ENCODE assay signal across 24 cellular contexts in genomic region chr19:16820056-16820455, GRCh38. TPM values are rescaled to one million over a fixed set of nuclear protein-coding genes. Genes with fewer than 3 reads are reported as not detected.
A peak's percentile ranks its signal among the peaks of the same experiment; 100 is the strongest.
DNase-seq lines count a peak whose midpoint lies in the region; FAIRE-seq and TF ChIP-seq lines count a peak whose summit lies in the region.
"Had no signal": no experiment of that assay in that cellular context is flagged by ENCODE, and none has a peak within 500 bp of the region (broad histone marks: within the 10 kb centered on the region; RNA-seq: fewer than 3 reads in every experiment).

No MANE protein-coding gene starts in this region.

- no peaks in the 10 kb centered on the region for H3K9me2 ChIP-seq in PC-9 (ENCODE audit: insufficient read depth)

- no peaks in the 10 kb centered on the region for H4K20me1 ChIP-seq in PC-9 (ENCODE audit: insufficient read depth)
- H4K20me1 ChIP-seq: BLaER1 treated with 17β-estradiol and CSF1 and Interleukin-3, amounts not matched to agents 10 nM and 100 nM had no signal

- H3K79me2 ChIP-seq in PC-9 (ENCODE audit: low read depth): no peaks in the 10 kb centered on the region

- POLR2A ChIA-PET in PC-9 (lab: Charles Lee; ENCODE audit: unreplicated experiment): no interaction called here

- H3K27ac Mint-ChIP-seq in type B pancreatic cell: peak overlapping the region; percentile 78
- H3K27ac Mint-ChIP-seq: CD14-positive monocyte; CD4-positive, alpha-beta T cell had no signal

- no peak for TF ChIP-seq CTCF in PC-9 (conservative IDR thresholded peaks at IDR 0.05)
- TF ChIP-seq CTCF in type B pancreatic cell (conservative IDR thresholded peaks at IDR 0.05): no peak

- H2AFZ ChIP-seq in PC-9: no peak overlapping the region

- no peaks in the 10 kb centered on the region for H3K27me3 ChIP-seq in PC-9 (ENCODE audit: insufficient read depth, low read depth)
- H3K27me3 ChIP-seq: BE2C; BLaER1 treated with 17β-estradiol and CSF1 and Interleukin-3, amounts not matched to agents 10 nM and 100 nM had no signal

- H3K36me3 ChIP-seq in PC-9 (ENCODE audit: low read depth): no peaks in the 10 kb centered on the region
- H3K36me3 ChIP-seq: BE2C; BLaER1 treated with 17β-estradiol and CSF1 and Interleukin-3, amounts not matched to agents 10 nM and 100 nM had no signal

- no peaks in the 10 kb centered on the region for H3K9me3 Mint-ChIP-seq in type B pancreatic cell
- H3K9me3 Mint-ChIP-seq: CD4-positive, alpha-beta T cell; CD8-positive, alpha-beta memory T cell had no signal

- no peak for FAIRE-seq in H54 (lab: Jason Lieb, UNC)
- FAIRE-seq: A549, GM12891, GM18507 had no signal

- peaks cover 1% of the 10 kb centered on the region for H3K4me1 Mint-ChIP-seq in type B pancreatic cell (ENCODE audit: unreplicated experiment)

- peaks cover 33% of the 10 kb centered on the region for H3F3A ChIP-seq in PC-9 (ENCODE audit: insufficient read depth, low read depth)

- no peak for TF ChIP-seq POLR2A in H54 (IDR thresholded peaks at IDR 0.05; ENCODE audit: low read depth, low read length)

- no peaks in the 10 kb centered on the region for H3K36me3 Mint-ChIP-seq in type B pancreatic cell
- H3K36me3 Mint-ChIP-seq: CD14-positive monocyte; CD8-positive, alpha-beta memory T cell had no signal

- DNase-seq in COLO829 (ENCODE audit: low spot score) (peak; percentile 12), PC-9 (no peak), epithelial cell of prostate (ENCODE audit: low read depth, low spot score) (no peak), type B pancreatic cell (ENCODE audit: extremely low spot score, unreplicated experiment) (no peak), nucleus accumbens (lab: John Stamatoyannopoulos, UW) (no peak), H54 (ENCODE audit: insufficient read length, low spot score) (no peak), RPMI8226 (no peak)
- DNase-seq: 8988T; ACHN; AML-193; BE2C; CD4-positive, alpha-beta T cell; CD8-positive, alpha-beta memory T cell; COR-L47; DMS153; GF-D8; GOT3; H7; HCEC 1CT had no signal

- peaks cover 72% of the 10 kb centered on the region for H3K4me1 ChIP-seq in PC-9 (replicated peaks; ENCODE audit: insufficient read depth)
- H3K4me1 ChIP-seq: BE2C had no signal

- H3K4me2 ChIP-seq in PC-9: 0 out of 2 replicates have a peak overlapping the region, but pooled peaks have one; percentile 59
- H3K4me2 ChIP-seq: A549; BLaER1 treated with 17β-estradiol and CSF1 and Interleukin-3, amounts not matched to agents 10 nM and 100 nM had no signal

- CTCF ChIA-PET in PC-9 (lab: Charles Lee): no interaction called here

- H3K27ac ChIP-seq in PC-9 (peak overlapping the region; percentile 94; the same call in 1 of the 2 replicates), epithelial cell of prostate (peak overlapping the region; percentile 93)
- H3K27ac ChIP-seq: BLaER1 treated with 17β-estradiol and CSF1 and Interleukin-3, amounts not matched to agents 10 nM and 100 nM had no signal

- H3K4me3 Mint-ChIP-seq in type B pancreatic cell: no peak overlapping the region
- H3K4me3 Mint-ChIP-seq: CD14-positive monocyte; CD4-positive, alpha-beta T cell; CD8-positive, alpha-beta memory T cell had no signal

- H3K9me3 ChIP-seq in PC-9 (ENCODE audit: insufficient read depth, low read depth): no peaks in the 10 kb centered on the region
- H3K9me3 ChIP-seq: A549; BE2C; BLaER1 treated with 17β-estradiol and CSF1 and Interleukin-3, amounts not matched to agents 10 nM and 100 nM had no signal

- no peak overlapping the region for H3K4me3 ChIP-seq in PC-9
- H3K4me3 ChIP-seq: A549; BLaER1 treated with 17β-estradiol and CSF1 and Interleukin-3, amounts not matched to agents 10 nM and 100 nM had no signal

- intact Hi-C loops in PC-9 (cut with micrococcal nuclease; ENCODE audit: unreplicated experiment): no loop called here

- peaks cover 5% of the 10 kb centered on the region for H3K27me3 Mint-ChIP-seq in type B pancreatic cell

- BruUV-seq in PC-9 (replicated peaks; lab: Mats Ljungman, UMichigan): no TSS peak

RNA-seq across cellular contexts. Expression of gene SIN3B, which starts 9.1 kb away (rescaled TPM):
- 72.6 and 83.8 TPM in 2 replicates for total RNA-seq in PC-9 (2021)
- total RNA-seq in type B pancreatic cell (ENCODE audit: low replicate concordance): 58.9 and 71.2 TPM in 2 replicates
